In the genomic region with DNA sequence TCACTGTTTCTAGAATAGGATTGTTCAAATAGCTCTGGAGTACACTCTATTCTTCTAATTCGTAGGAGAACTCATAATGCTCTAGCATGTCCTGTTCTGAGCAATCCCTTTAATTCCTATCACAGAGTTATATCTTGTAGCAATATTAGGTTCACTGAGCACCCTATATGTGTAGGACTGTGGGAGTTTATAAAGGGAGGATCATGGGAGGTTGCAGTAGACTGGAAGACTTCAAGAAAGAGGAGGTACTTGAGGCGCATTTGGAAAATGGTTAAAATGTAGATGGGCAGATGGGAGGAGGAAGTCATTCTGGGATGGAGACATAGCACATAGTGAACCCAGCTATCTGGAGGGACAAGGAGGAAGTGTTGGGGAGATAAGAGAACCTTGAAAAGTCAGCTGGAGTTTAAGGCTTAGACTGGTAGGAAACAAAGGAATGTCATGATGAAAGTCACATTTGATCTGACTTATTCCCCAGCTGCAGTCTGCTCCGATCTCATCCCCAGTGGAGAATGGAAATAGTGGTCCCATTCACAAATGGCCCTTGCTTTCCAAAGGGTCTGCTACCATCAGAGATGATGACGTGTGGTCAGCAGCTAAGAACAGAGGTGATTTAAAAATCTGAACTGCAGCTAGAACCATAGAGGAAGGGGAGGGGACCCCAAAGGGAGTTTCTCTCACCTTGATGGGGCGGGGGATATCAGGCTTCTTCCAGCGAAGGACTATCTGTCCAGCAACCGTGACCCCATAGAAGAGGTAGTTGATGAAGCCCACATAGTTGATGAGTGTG, we compare ENCODE assay signal across 29 cellular contexts. TPM values are rescaled to one million over a fixed set of nuclear protein-coding genes. Genes with fewer than 3 reads are reported as not detected.
A peak's percentile ranks its signal among the peaks of the same experiment; 100 is the strongest.
DNase-seq lines count a peak whose midpoint lies in the region; TF ChIP-seq lines count a peak whose summit lies in the region.
"Had no signal": no experiment of that assay in that cellular context is flagged by ENCODE, and none has a peak within 500 bp of the region (broad histone marks: within the 10 kb centered on the region; RNA-seq: fewer than 3 reads in every experiment).

No MANE protein-coding gene starts in this region.

- BruUV-seq in MCF 10A (replicated peaks; lab: Mats Ljungman, UMichigan): no TSS peak

- H3K27me3 Mint-ChIP-seq in MCF 10A (ENCODE audit: insufficient read depth, unreplicated experiment): no peaks in the 10 kb centered on the region
- H3K27me3 Mint-ChIP-seq: activated naive CD8-positive, alpha-beta T cell had no signal

- H3K9me3 ChIP-seq in breast epithelium (no peaks in the 10 kb centered on the region), spleen (no peaks in the 10 kb centered on the region)
- H3K9me3 ChIP-seq: BE2C, sigmoid colon had no signal

- 79 to 85% (median 80%) methylated on average over 7 of the region's 7 CpGs for WGBS in spleen, 5 donors

- no peak for TF ChIP-seq CTCF in breast epithelium (IDR thresholded peaks at IDR 0.05)
- TF ChIP-seq CTCF in MCF 10A (IDR thresholded peaks at IDR 0.05; ENCODE audit: unreplicated experiment): no peak
- no peak for TF ChIP-seq CTCF in spleen (IDR thresholded peaks at IDR 0.05 in 8 of 11, conservative IDR thresholded peaks at IDR 0.05 in 3 of 11)

- H3K27ac ChIP-seq in breast epithelium (peak overlapping the region; percentile 75 to 89), caudate nucleus (ENCODE audit: low read depth, low read length) (peak overlapping the region; percentile 11), spleen (peak overlapping the region in 1 of 8 donors; percentile 5)
- H3K27ac ChIP-seq: hepatocyte, sigmoid colon had no signal

- H3K4me3 Mint-ChIP-seq in MCF 10A (ENCODE audit: unreplicated experiment): no peak overlapping the region
- H3K4me3 Mint-ChIP-seq: activated naive CD8-positive, alpha-beta T cell; activated T-helper 1 cell treated with anti-CD3 and anti-CD28 coated beads, Interleukin-12 subunit alpha, Interleukin-12 subunit beta, Interleukin-2, Interleukin-4 antibody, amounts not matched to agents 30 ng/mL and 10 ng/mL and 1 ng/mL, durations not matched to agents 14 hours and 24 hours and 36 hours; H9; nephron had no signal

- POLR2A ChIA-PET in MCF 10A (lab: Yijun Ruan, JAX): interaction anchor here (0.6 to 2.2 kb wide), 11 partner anchors 9 to 116 kb away, joined by 3 to 11 read pairs (median 3); partner anchors contain the start of genes ACIN1, C14orf119 and SLC7A8

- peaks cover 0 to 3% of the 10 kb centered on the region in 2 donors for H3K4me1 ChIP-seq in breast epithelium
- H3K4me1 ChIP-seq in spleen: peaks cover 0 to 42% (median 13%) of the 10 kb centered on the region in 6 donors
- H3K4me1 ChIP-seq: sigmoid colon had no signal

- peaks cover 28% of the 10 kb centered on the region for H3K4me1 Mint-ChIP-seq in MCF 10A (ENCODE audit: insufficient read depth, unreplicated experiment)

- H3K36me3 ChIP-seq in breast epithelium (no peaks in the 10 kb centered on the region), spleen (peaks cover 0 to 40% (median 2%) of the 10 kb centered on the region in 6 donors)
- H3K36me3 ChIP-seq: BE2C had no signal

- H3K4me3 ChIP-seq in breast epithelium (no peak overlapping the region), spleen (no peak overlapping the region)
- H3K4me3 ChIP-seq: GM12878, hepatocyte, sigmoid colon had no signal

- no peaks in the 10 kb centered on the region for H3K36me3 Mint-ChIP-seq in MCF 10A (ENCODE audit: insufficient read depth, unreplicated experiment)

- DNase-seq in breast epithelium (ENCODE audit: low spot score in 2 of 2): no peak
- DNase-seq in MCF 10A (ENCODE audit: unreplicated experiment): no peak
- no peak for DNase-seq in caudate nucleus (lab: John Stamatoyannopoulos, UW)
- DNase-seq in spleen: peak; percentile 1
- no peak for DNase-seq in RKO (ENCODE audit: low spot score)
- no peak for DNase-seq in OCI-M2 (lab: John Stamatoyannopoulos, UW; ENCODE audit: unreplicated experiment)
- DNase-seq: activated CD4-positive, CD25-positive, alpha-beta regulatory T cell treated with anti-CD3 and anti-CD28 coated beads, Interleukin-2, amount 50 U/mL, for 72 hours; BE2C; DMS79; foreskin fibroblast; H9; left ventricle myocardium superior; midbrain; NCI-H1436 treated with DMSO at 0.1 percent for 48 hours; NCI-H524; NK-92 treated with Interleukin-12 subunit alpha and Interleukin-12 subunit beta, amount 100 ng/mL, for 24 hours; RPMI8226; sigmoid colon; substantia nigra had no signal

- H3K27me3 ChIP-seq in breast epithelium (no peaks in the 10 kb centered on the region), spleen (replicated peaks in 1 of 7) (no peaks in the 10 kb centered on the region)
- H3K27me3 ChIP-seq: hepatocyte, sigmoid colon had no signal

- intact Hi-C loops in breast epithelium (cut with DNase I; ENCODE audit: low total_unique reads) (no loop called here), MCF 10A (cut with micrococcal nuclease) (no loop called here), spleen (cut with DNase I; ENCODE audit: low total_unique reads) (loop anchor here (10.0 kb wide), 1 partner anchor 166 kb away; no protein-coding TSS in a partner anchor)

- no peak overlapping the region for H3K27ac Mint-ChIP-seq in MCF 10A (ENCODE audit: low read depth, unreplicated experiment)
- H3K27ac Mint-ChIP-seq: activated naive CD8-positive, alpha-beta T cell; activated T-helper 1 cell treated with anti-CD3 and anti-CD28 coated beads, Interleukin-12 subunit alpha, Interleukin-12 subunit beta, Interleukin-2, Interleukin-4 antibody, amounts not matched to agents 30 ng/mL and 10 ng/mL and 1 ng/mL, durations not matched to agents 14 hours and 24 hours and 36 hours; nephron had no signal

- CTCF ChIA-PET in MCF 10A (lab: Yijun Ruan, JAX): interaction anchor here (0.6 to 20.7 kb wide), 8 partner anchors 8 to 197 kb away, joined by 3 to 766 read pairs (median 4); partner anchors contain the start of gene SLC7A8

- no peaks in the 10 kb centered on the region for H3K9me3 Mint-ChIP-seq in MCF 10A (ENCODE audit: unreplicated experiment)
- H3K9me3 Mint-ChIP-seq: activated T-helper 1 cell treated with anti-CD3 and anti-CD28 coated beads, Interleukin-12 subunit alpha, Interleukin-12 subunit beta, Interleukin-2, Interleukin-4 antibody, amounts not matched to agents 30 ng/mL and 10 ng/mL and 1 ng/mL, durations not matched to agents 14 hours and 24 hours and 36 hours; H9; nephron had no signal

- TF ChIP-seq POLR2A in breast epithelium (IDR thresholded peaks at IDR 0.05): no peak
- TF ChIP-seq POLR2A in spleen (IDR thresholded peaks at IDR 0.05): no peak

RNA-seq across cellular contexts. Expression of gene CEBPE, which starts 10.1 kb away (rescaled TPM):
- total RNA-seq in breast epithelium (under 1 TPM in 1 of 3 donors, not detected in 2; 0.32 TPM), MCF 10A (2022) (not detected in 2 replicates), spleen (1 to 10 TPM in 4 of 7 donors, under 1 TPM in 3; 0.64 to 9.6 (median 1.6) TPM)
- polyA plus RNA-seq in spleen: 1 to 10 TPM; 1.2 to 3.5 (median 1.3) TPM
- total RNA-seq: A673; activated T-helper 1 cell treated with anti-CD3 and anti-CD28 coated beads, Interleukin-12 subunit alpha, Interleukin-12 subunit beta, Interleukin-2, Interleukin-4 antibody, amounts not matched to agents 30 ng/mL and 10 ng/mL and 1 ng/mL, durations not matched to agents 14 hours and 24 hours and 36 hours; astrocyte; epithelial cell of proximal tubule; H9; hepatocyte; left ventricle myocardium superior; M059J had no signal
- polyA plus RNA-seq: hepatocyte had no signal

RNA-seq across cellular contexts. Expression of gene CIROP, which starts 24.4 kb away (rescaled TPM):
- not detected for total RNA-seq in breast epithelium
- not detected in 2 replicates for total RNA-seq in MCF 10A (2022)
- total RNA-seq in spleen: not detected
- not detected for polyA plus RNA-seq in spleen
- total RNA-seq: A673; activated CD8-positive, alpha-beta memory T cell treated with anti-CD3 and anti-CD28 coated beads for 36 hours; activated T-helper 1 cell treated with anti-CD3 and anti-CD28 coated beads, Interleukin-12 subunit alpha, Interleukin-12 subunit beta, Interleukin-2, Interleukin-4 antibody, amounts not matched to agents 30 ng/mL and 10 ng/mL and 1 ng/mL, durations not matched to agents 14 hours and 24 hours and 36 hours; astrocyte; epithelial cell of proximal tubule; GM12878; H9; hepatocyte; left ventricle myocardium superior; M059J had no signal
- polyA plus RNA-seq: GM12878, hepatocyte, sigmoid colon had no signal

RNA-seq across cellular contexts. Expression of gene C14orf119, which starts 33.9 kb away (rescaled TPM):
- 10 to 100 TPM; 29.6 to 34.4 (median 32.8) TPM for total RNA-seq in breast epithelium
- total RNA-seq in MCF 10A (2022): 39.6 and 54.8 TPM in 2 replicates
- 10 to 100 TPM; 34.3 to 43.2 (median 37.8) TPM for total RNA-seq in spleen
- 10 to 100 TPM; 28.0 to 47.0 (median 40.2) TPM for polyA plus RNA-seq in spleen

RNA-seq across cellular contexts. Expression of gene ACIN1, which starts 34.2 kb away (rescaled TPM):
- total RNA-seq in breast epithelium (100 to 1,000 TPM; 106 to 151 (median 145) TPM), MCF 10A (2022) (197 and 213 TPM in 2 replicates), spleen (100 to 1,000 TPM; 148 to 228 (median 211) TPM)
- polyA plus RNA-seq in spleen: 100 to 1,000 TPM in 2 of 3 donors, 10 to 100 TPM in 1; 59.2 to 126 (median 119) TPM

RNA-seq across cellular contexts. Expression of gene SLC7A8, which starts 54.3 kb away (rescaled TPM):
- 10 to 100 TPM; 46.8 to 98.9 (median 61.9) TPM for total RNA-seq in breast epithelium
- total RNA-seq in MCF 10A (2022): 1.5 and 2.4 TPM in 2 replicates
- total RNA-seq in spleen: 100 to 1,000 TPM in 1 of 7 donors, 10 to 100 TPM in 6; 23.5 to 106 (median 68.0) TPM
- 1 to 10 TPM; 3.5 to 8.7 (median 6.7) TPM for polyA plus RNA-seq in spleen
- total RNA-seq: activated T-helper 1 cell treated with anti-CD3 and anti-CD28 coated beads, Interleukin-12 subunit alpha, Interleukin-12 subunit beta, Interleukin-2, Interleukin-4 antibody, amounts not matched to agents 30 ng/mL and 10 ng/mL and 1 ng/mL, durations not matched to agents 14 hours and 24 hours and 36 hours had no signal
